8 cellular contexts compared by ENCODE assay signal in the genomic region with DNA sequence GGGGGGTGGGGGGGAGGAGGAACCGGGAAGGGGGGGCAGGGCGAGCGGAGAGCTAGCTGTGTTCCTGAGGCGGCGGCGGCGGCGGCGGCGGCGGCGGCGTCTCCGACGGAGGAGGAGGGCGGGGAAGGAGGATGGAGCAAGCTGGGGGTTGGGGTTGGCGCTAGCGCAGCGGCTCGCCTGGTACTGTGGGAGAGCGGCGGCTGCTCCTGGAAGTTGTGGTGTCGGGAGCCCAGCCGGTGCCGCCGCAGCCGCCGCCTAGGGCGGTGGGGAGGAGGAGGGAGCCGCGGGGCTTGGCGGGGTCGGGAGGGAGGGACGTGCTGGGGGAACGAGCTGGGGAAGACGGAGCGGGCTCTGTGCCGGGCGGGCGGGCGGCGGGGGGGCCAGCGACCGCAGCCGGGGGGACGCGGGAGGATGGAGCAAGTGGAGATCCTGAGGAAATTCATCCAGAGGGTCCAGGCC. TPM values are rescaled to one million over a fixed set of nuclear protein-coding genes. Genes with fewer than 3 reads are reported as not detected.
DNase-seq lines count a peak whose midpoint lies in the region; ATAC-seq and TF ChIP-seq lines count a peak whose summit lies in the region.

Gene PTPN12 (plus strand): TSS at position 160 of the 459 bp plus-strand sequence. CDS start 252 bp downstream, at position 412.

- H2BK5ac ChIP-seq in mesendoderm (ENCODE audit: low read length): peak within 1 kb of the TSS; percentile 100

- peak within 1 kb of the TSS; percentile 17 for H4K8ac ChIP-seq in mesendoderm (ENCODE audit: low read depth, low read length)

- peaks cover 10% of the 10 kb centered on the region for H3K27me3 Mint-ChIP-seq in activated CD4-positive, alpha-beta T cell treated with anti-CD3 and anti-CD28 coated beads, Interleukin-2, amount 10 ng/mL, durations not matched to agents 7 days and 5 days

- H4K20me1 ChIP-seq in OCI-LY3 (ENCODE audit: insufficient read depth, low read length): peaks cover 5% of the 10 kb centered on the region; the same call in 1 of the 2 replicates

- H3K4me2 ChIP-seq in OCI-LY3 (ENCODE audit: low read length) (peak within 1 kb of the TSS; percentile 89), mesendoderm (ENCODE audit: low read length) (peak within 1 kb of the TSS; percentile 95)

- peak within 1 kb of the TSS; percentile 94 for H3K4me3 ChIP-seq in OCI-LY3 (ENCODE audit: low read length)
- H3K4me3 ChIP-seq in duodenal mucosa (ENCODE audit: low read depth in 1 of 2, low read length in 2 of 2): peak within 1 kb of the TSS; percentile 98 to 99
- peak within 1 kb of the TSS; percentile 100 for H3K4me3 ChIP-seq in mesendoderm (ENCODE audit: low read length)
- H3K4me3 ChIP-seq in tibial artery: peak within 1 kb of the TSS; percentile 81 to 100

- H3K56ac ChIP-seq in mesendoderm (ENCODE audit: low read length): peak within 1 kb of the TSS; percentile 100

- intact Hi-C loops in tibial artery (cut with DNase I; ENCODE audit: low total_unique reads): no loop called here

- H3K4ac ChIP-seq in mesendoderm (ENCODE audit: low read depth, low read length): peak within 1 kb of the TSS; percentile 100

- peak within 1 kb of the TSS; percentile 80 for H3K9ac ChIP-seq in OCI-LY3 (ENCODE audit: low read length)
- peak within 1 kb of the TSS; percentile 97 to 100 for H3K9ac ChIP-seq in duodenal mucosa (ENCODE audit: low read depth in 1 of 2, low read length in 2 of 2)
- H3K9ac ChIP-seq in mesendoderm (ENCODE audit: low read length): peak within 1 kb of the TSS; percentile 100

- H3K23ac ChIP-seq in mesendoderm (ENCODE audit: low read length): peak within 1 kb of the TSS; percentile 97

- H2AFZ ChIP-seq in OCI-LY3 (ENCODE audit: low read depth, low read length): peak within 1 kb of the TSS; percentile 81

- H3K36me3 Mint-ChIP-seq in activated CD4-positive, alpha-beta T cell treated with anti-CD3 and anti-CD28 coated beads, Interleukin-2, amount 10 ng/mL, durations not matched to agents 7 days and 5 days (ENCODE audit: low read depth): no peaks in the 10 kb centered on the region

- H3K27ac ChIP-seq in OCI-LY3 (ENCODE audit: low read length) (peak within 1 kb of the TSS; percentile 60), duodenal mucosa (ENCODE audit: low read depth, low read length) (peak within 1 kb of the TSS; percentile 97), mesendoderm (ENCODE audit: low read depth, low read length) (peak within 1 kb of the TSS; percentile 95), tibial artery (peak within 1 kb of the TSS; percentile 95 to 99)

- H3K18ac ChIP-seq in mesendoderm (ENCODE audit: low read length): peak within 1 kb of the TSS; percentile 100

- peaks cover 18% of the 10 kb centered on the region for H3K4me1 Mint-ChIP-seq in activated CD4-positive, alpha-beta T cell treated with anti-CD3 and anti-CD28 coated beads, Interleukin-2, amount 10 ng/mL, durations not matched to agents 7 days and 5 days

- H3K27me3 ChIP-seq in OCI-LY3 (ENCODE audit: low read depth, low read length) (no peaks in the 10 kb centered on the region), duodenal mucosa (ENCODE audit: control insufficient read depth in 1 of 2, insufficient read depth in 2 of 2, low read length in 2 of 2) (no peaks in the 10 kb centered on the region), mesendoderm (ENCODE audit: insufficient read depth, low read length, poor library complexity) (no peaks in the 10 kb centered on the region), tibial artery (no peaks in the 10 kb centered on the region)

- no peak within 1 kb of the TSS for H2BK15ac ChIP-seq in mesendoderm (replicated peaks; ENCODE audit: low read depth)

- H3K9me3 ChIP-seq in OCI-LY3 (ENCODE audit: insufficient read depth, low read length) (no peaks in the 10 kb centered on the region), duodenal mucosa (ENCODE audit: control insufficient read depth in 1 of 2, low read length in 2 of 2) (no peaks in the 10 kb centered on the region), tibial artery (no peaks in the 10 kb centered on the region)

- CTCF ChIA-PET in activated CD4-positive, alpha-beta T cell treated with anti-CD3 and anti-CD28 coated beads, Interleukin-2, amount 10 ng/mL, durations not matched to agents 7 days and 5 days (lab: Charles Lee): no interaction called here

- DNase-seq in activated CD4-positive, alpha-beta T cell treated with anti-CD3 and anti-CD28 coated beads, Interleukin-2, amount 10 ng/mL, durations not matched to agents 7 days and 5 days: no peak
- no peak for DNase-seq in activated CD4-positive, alpha-beta T cell treated with anti-CD3 and anti-CD28 coated beads for 48 hours
- DNase-seq in mesendoderm (peak; percentile 91), tibial artery (no peak), GM19238 (ENCODE audit: insufficient read length, low spot score) (no peak)

- POLR2A ChIA-PET in activated CD4-positive, alpha-beta T cell treated with anti-CD3 and anti-CD28 coated beads, Interleukin-2, amount 10 ng/mL, durations not matched to agents 7 days and 5 days (lab: Charles Lee): no interaction called here

- no peaks in the 10 kb centered on the region for H3K79me1 ChIP-seq in mesendoderm (ENCODE audit: low read length)

- H3K4me1 ChIP-seq in OCI-LY3 (ENCODE audit: low read length) (peaks cover 4% of the 10 kb centered on the region; the same call in 1 of the 2 replicates), duodenal mucosa (ENCODE audit: control insufficient read depth in 1 of 2, insufficient read depth in 2 of 2, low read length in 2 of 2) (peaks cover 12 to 15% of the 10 kb centered on the region in 2 donors), mesendoderm (ENCODE audit: control insufficient read depth, low read depth, low read length) (peaks cover 2% of the 10 kb centered on the region), tibial artery (peaks cover 0 to 31% (median 21%) of the 10 kb centered on the region in 4 donors)

- no peak for TF ChIP-seq CTCF in OCI-LY3 (IDR thresholded peaks at IDR 0.05; ENCODE audit: low read depth, low read length)
- no peak for TF ChIP-seq CTCF in tibial artery (IDR thresholded peaks at IDR 0.05)

- H3K27ac Mint-ChIP-seq in activated CD4-positive, alpha-beta T cell treated with anti-CD3 and anti-CD28 coated beads, Interleukin-2, amount 10 ng/mL, durations not matched to agents 7 days and 5 days: peak within 1 kb of the TSS; percentile 92

- H3K4me3 Mint-ChIP-seq in activated CD4-positive, alpha-beta T cell treated with anti-CD3 and anti-CD28 coated beads, Interleukin-2, amount 10 ng/mL, durations not matched to agents 7 days and 5 days: peak within 1 kb of the TSS; percentile 92

- H3K79me2 ChIP-seq in OCI-LY3 (ENCODE audit: low read length) (peaks cover 23% of the 10 kb centered on the region), mesendoderm (ENCODE audit: control insufficient read depth, insufficient read depth, low read length) (peaks cover 37% of the 10 kb centered on the region)

- no peaks in the 10 kb centered on the region for H3K9me3 Mint-ChIP-seq in activated CD4-positive, alpha-beta T cell treated with anti-CD3 and anti-CD28 coated beads, Interleukin-2, amount 10 ng/mL, durations not matched to agents 7 days and 5 days

- no CpG with 5 or more reads among the region's 47 CpGs for whole genome bisulfite sequencing in mesendoderm (ENCODE audit: extremely low coverage, insufficient coverage, low lambda C conversion rate)

- H4K5ac ChIP-seq in mesendoderm (ENCODE audit: low read length): no peak within 1 kb of the TSS

- peak within 1 kb of the TSS; percentile 90 for H2BK120ac ChIP-seq in mesendoderm (ENCODE audit: low read depth, low read length)

- peak; percentile 26 for ATAC-seq in HG02981 (IDR thresholded peaks at IDR 0.05; ENCODE audit: unreplicated experiment)

- peak within 1 kb of the TSS; percentile 98 for H2AK5ac ChIP-seq in mesendoderm (ENCODE audit: low read length)

- H3K36me3 ChIP-seq in OCI-LY3 (replicated peaks; ENCODE audit: low read depth, low read length): no peaks in the 10 kb centered on the region
- no peaks in the 10 kb centered on the region for H3K36me3 ChIP-seq in duodenal mucosa (ENCODE audit: control insufficient read depth in 1 of 2, insufficient read depth in 2 of 2, low read length in 2 of 2)
- H3K36me3 ChIP-seq in mesendoderm (ENCODE audit: control insufficient read depth, insufficient read depth, low read length): no peaks in the 10 kb centered on the region
- no peaks in the 10 kb centered on the region for H3K36me3 ChIP-seq in tibial artery

RNA-seq across cellular contexts. Expression of gene PTPN12, which starts in this region (rescaled TPM):
- 10 to 100 TPM; 20.9 to 24.6 TPM for total RNA-seq in activated CD4-positive, alpha-beta T cell treated with anti-CD3 and anti-CD28 coated beads, Interleukin-2, amount 10 ng/mL, durations not matched to agents 7 days and 5 days
- polyA plus RNA-seq in mesendoderm (2013, experiment 1 of 2): 100.0 TPM
- 96.0 TPM for polyA plus RNA-seq in mesendoderm (2013, experiment 2 of 2)
